8 cellular contexts compared by ENCODE assay signal in genomic region chr14:20305265-20306078, GRCh38. TPM values are rescaled to one million over a fixed set of nuclear protein-coding genes. Genes with fewer than 3 reads are reported as not detected.
DNase-seq lines count a peak whose midpoint lies in the region; ATAC-seq, FAIRE-seq and TF ChIP-seq lines count a peak whose summit lies in the region.

A gene with protein sequence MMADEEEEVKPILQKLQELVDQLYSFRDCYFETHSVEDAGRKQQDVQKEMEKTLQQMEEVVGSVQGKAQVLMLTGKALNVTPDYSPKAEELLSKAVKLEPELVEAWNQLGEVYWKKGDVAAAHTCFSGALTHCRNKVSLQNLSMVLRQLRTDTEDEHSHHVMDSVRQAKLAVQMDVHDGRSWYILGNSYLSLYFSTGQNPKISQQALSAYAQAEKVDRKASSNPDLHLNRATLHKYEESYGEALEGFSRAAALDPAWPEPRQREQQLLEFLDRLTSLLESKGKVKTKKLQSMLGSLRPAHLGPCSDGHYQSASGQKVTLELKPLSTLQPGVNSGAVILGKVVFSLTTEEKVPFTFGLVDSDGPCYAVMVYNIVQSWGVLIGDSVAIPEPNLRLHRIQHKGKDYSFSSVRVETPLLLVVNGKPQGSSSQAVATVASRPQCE (minus strand): TSS chr14:20305951. CDS start chr14:20305937, 14 bp downstream.

- H3K9me3 ChIP-seq in pancreas (no peaks in the 10 kb centered on the region), tibial artery (no peaks in the 10 kb centered on the region)

- DNase-seq in GM10266 (ENCODE audit: extremely low spot score) (peak; percentile 88), NCI-H1092 treated with DMSO at 0.1 percent for 48 hours (lab: John Stamatoyannopoulos, UW) (peak; percentile 91), SKM-1 (lab: John Stamatoyannopoulos, UW; ENCODE audit: unreplicated experiment) (peak; percentile 43), Right ventricle myocardium superior (peak; percentile 87), pancreas (peak; percentile 77 to 90 (median 82)), tibial artery (peak; percentile 80 to 87)
- DNase-seq in activated naive CD4-positive, alpha-beta T cell treated with anti-CD3 and anti-CD28 coated beads, Interleukin-2, amount 50 U/mL, for 72 hours (ENCODE audit: low spot score in 2 of 2) = peak; percentile 86 to 92

- FAIRE-seq in pancreas (lab: Jason Lieb, UNC) = peak; percentile 60

- H3K4me3 ChIP-seq in pancreas = peak within 1 kb of the TSS; percentile 26 to 86 (median 59)
- peak within 1 kb of the TSS; percentile 71 to 88 for H3K4me3 ChIP-seq in tibial artery

- peaks cover 0 to 2% of the 10 kb centered on the region in 2 donors for H3K36me3 Mint-ChIP-seq in activated naive CD4-positive, alpha-beta T cell treated with anti-CD3 and anti-CD28 coated beads, Interleukin-2, amount 50 U/mL, for 72 hours

- H3K4me1 ChIP-seq in pancreas = peaks cover 7 to 9% (median 9%) of the 10 kb centered on the region in 3 donors
- H3K4me1 ChIP-seq in tibial artery = peaks cover 0 to 20% (median 13%) of the 10 kb centered on the region in 4 donors

- intact Hi-C loops in Right ventricle myocardium superior (cut with DNase I) = no loop called here
- intact Hi-C loops in pancreas (cut with DNase I) = no loop called here
- intact Hi-C loops in tibial artery (cut with DNase I; ENCODE audit: low total_unique reads) = no loop called here

- TF ChIP-seq CTCF in GM10266 (IDR thresholded peaks at IDR 0.05; ENCODE audit: control insufficient read depth, insufficient read depth, low read depth, missing control alignments) = peak; percentile 96
- peak; percentile 65 to 83 (median 78) for TF ChIP-seq CTCF in pancreas (IDR thresholded peaks at IDR 0.05)
- TF ChIP-seq CTCF in tibial artery (IDR thresholded peaks at IDR 0.05) = peak; percentile 71 to 93

- H3K27ac ChIP-seq in pancreas (peak within 1 kb of the TSS in 2 of 4 donors; percentile 35 to 56), tibial artery (peak within 1 kb of the TSS; percentile 65 to 67)

- H3K27me3 ChIP-seq in pancreas = no peaks in the 10 kb centered on the region
- H3K27me3 ChIP-seq in tibial artery = no peaks in the 10 kb centered on the region

- ATAC-seq in HG02623 (IDR thresholded peaks at IDR 0.05; ENCODE audit: unreplicated experiment) (peak; percentile 97), Right ventricle myocardium superior (ENCODE audit: poor library complexity) (peak; percentile 100), pancreas (peak; percentile 98 to 100 (median 100))
- ATAC-seq in activated naive CD4-positive, alpha-beta T cell treated with anti-CD3 and anti-CD28 coated beads, Interleukin-2, amount 50 U/mL, for 72 hours = peak; percentile 96

- H3K9me3 Mint-ChIP-seq in activated naive CD4-positive, alpha-beta T cell treated with anti-CD3 and anti-CD28 coated beads, Interleukin-2, amount 50 U/mL, for 72 hours = no peaks in the 10 kb centered on the region

- peaks cover 0 to 6% (median 0%) of the 10 kb centered on the region in 3 donors for H3K36me3 ChIP-seq in pancreas
- H3K36me3 ChIP-seq in tibial artery = peaks cover 9 to 17% (median 11%) of the 10 kb centered on the region in 3 donors

- 0 to 1% methylated on average over 27 of the region's 27 CpGs for WGBS in pancreas, 2 donors

- H3K27ac Mint-ChIP-seq in activated naive CD4-positive, alpha-beta T cell treated with anti-CD3 and anti-CD28 coated beads, Interleukin-2, amount 50 U/mL, for 72 hours = peak within 1 kb of the TSS; percentile 85 to 91

RNA-seq across cellular contexts. Expression of the gene that starts here (rescaled TPM):
- 10 to 100 TPM in 1 of 2 donors, 1 to 10 TPM in 1; 5.7 to 21.6 TPM for total RNA-seq in activated naive CD4-positive, alpha-beta T cell treated with anti-CD3 and anti-CD28 coated beads, Interleukin-2, amount 50 U/mL, for 72 hours
- total RNA-seq in Right ventricle myocardium superior (10.6 TPM), pancreas (10 to 100 TPM in 1 of 6 donors, 1 to 10 TPM in 5; 6.9 to 12.9 (median 7.7) TPM)
- 1 to 10 TPM; 3.7 to 5.1 TPM for polyA plus RNA-seq in pancreas
